Comparison of ENCODE assay signal across 1 cellular context in the genomic region with DNA sequence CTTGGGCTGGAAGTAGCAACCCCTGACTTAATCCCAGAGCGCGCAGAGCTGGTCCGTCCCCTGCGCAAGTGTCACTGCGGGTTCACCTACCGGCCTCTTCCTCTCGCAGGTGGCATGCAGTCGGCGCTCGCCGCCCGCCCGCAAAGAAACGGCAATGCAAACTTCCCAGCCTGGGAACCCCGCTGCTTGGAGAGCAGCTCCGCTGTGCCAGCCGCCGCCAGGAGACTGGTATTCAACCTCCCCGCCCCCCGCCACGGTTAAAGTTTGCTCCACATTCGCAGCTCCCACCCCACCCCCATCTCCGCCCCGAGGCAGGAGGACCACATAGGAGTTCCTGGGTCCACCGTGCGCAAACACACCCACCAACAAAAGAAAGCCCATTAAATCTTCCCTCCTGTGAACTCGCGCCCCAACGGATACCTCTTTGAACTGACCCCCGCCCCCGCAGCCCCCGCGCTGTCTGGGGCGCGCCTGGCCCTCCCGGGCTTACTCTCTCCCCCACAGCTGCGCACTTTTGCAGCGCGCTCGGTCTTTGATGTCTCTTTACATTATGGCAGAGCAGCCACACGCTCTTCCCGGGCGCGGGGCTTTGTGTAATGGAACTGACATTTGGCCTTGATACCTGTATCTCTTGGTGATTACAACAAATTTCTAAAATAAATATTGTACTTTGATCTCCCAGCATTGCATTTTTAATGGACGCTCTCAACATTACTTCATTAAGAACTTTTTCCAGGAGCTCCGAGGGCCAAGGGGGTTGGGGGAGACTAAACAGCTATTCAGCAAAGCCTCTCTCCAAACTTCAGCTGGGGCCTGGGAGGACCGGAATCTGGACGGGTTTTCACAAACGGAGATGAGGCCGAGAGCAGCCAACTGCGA.
TF ChIP-seq lines count a peak whose summit lies in the region.

No MANE protein-coding gene starts in this region.

TF ChIP-seq in HEK293, 187 proteins besides CTCF, POLR2A, EP300 and RAD21 (continued from another document and continues in another):
- TF ChIP-seq, protein P1, sequence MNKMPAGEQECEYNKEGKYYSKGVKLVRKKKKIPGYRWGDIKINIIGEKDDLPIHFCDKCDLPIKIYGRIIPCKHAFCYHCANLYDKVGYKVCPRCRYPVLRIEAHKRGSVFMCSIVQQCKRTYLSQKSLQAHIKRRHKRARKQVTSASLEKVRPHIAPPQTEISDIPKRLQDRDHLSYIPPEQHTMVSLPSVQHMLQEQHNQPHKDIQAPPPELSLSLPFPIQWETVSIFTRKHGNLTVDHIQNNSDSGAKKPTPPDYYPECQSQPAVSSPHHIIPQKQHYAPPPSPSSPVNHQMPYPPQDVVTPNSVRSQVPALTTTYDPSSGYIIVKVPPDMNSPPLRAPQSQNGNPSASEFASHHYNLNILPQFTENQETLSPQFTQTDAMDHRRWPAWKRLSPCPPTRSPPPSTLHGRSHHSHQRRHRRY (tag by site-specific recombination; IDR thresholded peaks at IDR 0.05), result no peak
- no peak for TF ChIP-seq SCRT1 (tag by site-specific recombination; IDR thresholded peaks at IDR 0.05; ENCODE audit: borderline replicate concordance)
- TF ChIP-seq ZIC2 (tag by site-specific recombination; IDR thresholded peaks at IDR 0.05), result peak; percentile 86
- TF ChIP-seq SP3 (tag by site-specific recombination; IDR thresholded peaks at IDR 0.05), result peak; percentile 35; the same call in 1 of the 2 replicates
- TF ChIP-seq ZNF701 (tag by site-specific recombination; IDR thresholded peaks at IDR 0.05), result no peak
- no peak for TF ChIP-seq ZNF791 (tag by site-specific recombination; IDR thresholded peaks at IDR 0.05)
- peak; percentile 38; the same call in 1 of the 2 replicates for TF ChIP-seq ZBTB20 (tag by site-specific recombination; IDR thresholded peaks at IDR 0.05)
- no peak for TF ChIP-seq ZFP37 (tag by site-specific recombination; IDR thresholded peaks at IDR 0.05)
- TF ChIP-seq, protein P2, sequence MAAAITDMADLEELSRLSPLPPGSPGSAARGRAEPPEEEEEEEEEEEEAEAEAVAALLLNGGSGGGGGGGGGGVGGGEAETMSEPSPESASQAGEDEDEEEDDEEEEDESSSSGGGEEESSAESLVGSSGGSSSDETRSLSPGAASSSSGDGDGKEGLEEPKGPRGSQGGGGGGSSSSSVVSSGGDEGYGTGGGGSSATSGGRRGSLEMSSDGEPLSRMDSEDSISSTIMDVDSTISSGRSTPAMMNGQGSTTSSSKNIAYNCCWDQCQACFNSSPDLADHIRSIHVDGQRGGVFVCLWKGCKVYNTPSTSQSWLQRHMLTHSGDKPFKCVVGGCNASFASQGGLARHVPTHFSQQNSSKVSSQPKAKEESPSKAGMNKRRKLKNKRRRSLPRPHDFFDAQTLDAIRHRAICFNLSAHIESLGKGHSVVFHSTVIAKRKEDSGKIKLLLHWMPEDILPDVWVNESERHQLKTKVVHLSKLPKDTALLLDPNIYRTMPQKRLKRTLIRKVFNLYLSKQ (tag by site-specific recombination; IDR thresholded peaks at IDR 0.05; ENCODE audit: borderline replicate concordance), result no peak
- TF ChIP-seq ZNF571 (tag by site-specific recombination; IDR thresholded peaks at IDR 0.05), result no peak
- no peak for TF ChIP-seq KLF8 (tag by site-specific recombination; IDR thresholded peaks at IDR 0.05)
- no peak for TF ChIP-seq ZNF354C (tag by site-specific recombination; IDR thresholded peaks at IDR 0.05; ENCODE audit: borderline replicate concordance, low read depth)
- no peak for TF ChIP-seq ZNF174 (tag by site-specific recombination; IDR thresholded peaks at IDR 0.05)
- TF ChIP-seq HOXC10 (CRISPR knock-in tag; IDR thresholded peaks at IDR 0.05), result no peak
- no peak for TF ChIP-seq ZNF623 (tag by site-specific recombination; IDR thresholded peaks at IDR 0.05)
- no peak for TF ChIP-seq SP7 (tag by site-specific recombination; IDR thresholded peaks at IDR 0.05)
- TF ChIP-seq TRIM28 (IDR thresholded peaks at IDR 0.05; ENCODE audit: borderline replicate concordance, low read length), result no peak
- TF ChIP-seq TCF7L2 (IDR thresholded peaks at IDR 0.05; ENCODE audit: borderline replicate concordance, low read depth, low read length), result peak; percentile 91; the same call in 1 of the 2 replicates
- no peak for TF ChIP-seq ZNF362 (tag by site-specific recombination; IDR thresholded peaks at IDR 0.05)
- peak; percentile 93 for TF ChIP-seq ZFHX2 (tag by site-specific recombination; conservative IDR thresholded peaks at IDR 0.05)
- no peak for TF ChIP-seq ZNF561 (tag by site-specific recombination; IDR thresholded peaks at IDR 0.05; ENCODE audit: borderline replicate concordance)
- TF ChIP-seq, protein P3, sequence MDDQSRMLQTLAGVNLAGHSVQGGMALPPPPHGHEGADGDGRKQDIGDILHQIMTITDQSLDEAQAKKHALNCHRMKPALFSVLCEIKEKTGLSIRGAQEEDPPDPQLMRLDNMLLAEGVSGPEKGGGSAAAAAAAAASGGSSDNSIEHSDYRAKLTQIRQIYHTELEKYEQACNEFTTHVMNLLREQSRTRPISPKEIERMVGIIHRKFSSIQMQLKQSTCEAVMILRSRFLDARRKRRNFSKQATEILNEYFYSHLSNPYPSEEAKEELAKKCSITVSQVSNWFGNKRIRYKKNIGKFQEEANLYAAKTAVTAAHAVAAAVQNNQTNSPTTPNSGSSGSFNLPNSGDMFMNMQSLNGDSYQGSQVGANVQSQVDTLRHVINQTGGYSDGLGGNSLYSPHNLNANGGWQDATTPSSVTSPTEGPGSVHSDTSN (CRISPR knock-in tag; IDR thresholded peaks at IDR 0.05), result no peak
- TF ChIP-seq ZNF311 (tag by site-specific recombination; IDR thresholded peaks at IDR 0.05; ENCODE audit: borderline replicate concordance), result no peak
- no peak for TF ChIP-seq TSHZ1 (tag by site-specific recombination; IDR thresholded peaks at IDR 0.05; ENCODE audit: borderline replicate concordance)
- TF ChIP-seq ZNF274 (IDR thresholded peaks at IDR 0.05; ENCODE audit: low read length), result no peak
- TF ChIP-seq ZNF274 (tag by site-specific recombination; IDR thresholded peaks at IDR 0.05; ENCODE audit: borderline replicate concordance), result no peak
- TF ChIP-seq ZNF324 (tag by site-specific recombination; IDR thresholded peaks at IDR 0.05), result no peak
- TF ChIP-seq ZFP41 (tag by site-specific recombination; IDR thresholded peaks at IDR 0.05; ENCODE audit: borderline replicate concordance), result no peak
- no peak for TF ChIP-seq ZNF23 (tag by site-specific recombination; IDR thresholded peaks at IDR 0.05; ENCODE audit: borderline replicate concordance)
- TF ChIP-seq, protein P4, sequence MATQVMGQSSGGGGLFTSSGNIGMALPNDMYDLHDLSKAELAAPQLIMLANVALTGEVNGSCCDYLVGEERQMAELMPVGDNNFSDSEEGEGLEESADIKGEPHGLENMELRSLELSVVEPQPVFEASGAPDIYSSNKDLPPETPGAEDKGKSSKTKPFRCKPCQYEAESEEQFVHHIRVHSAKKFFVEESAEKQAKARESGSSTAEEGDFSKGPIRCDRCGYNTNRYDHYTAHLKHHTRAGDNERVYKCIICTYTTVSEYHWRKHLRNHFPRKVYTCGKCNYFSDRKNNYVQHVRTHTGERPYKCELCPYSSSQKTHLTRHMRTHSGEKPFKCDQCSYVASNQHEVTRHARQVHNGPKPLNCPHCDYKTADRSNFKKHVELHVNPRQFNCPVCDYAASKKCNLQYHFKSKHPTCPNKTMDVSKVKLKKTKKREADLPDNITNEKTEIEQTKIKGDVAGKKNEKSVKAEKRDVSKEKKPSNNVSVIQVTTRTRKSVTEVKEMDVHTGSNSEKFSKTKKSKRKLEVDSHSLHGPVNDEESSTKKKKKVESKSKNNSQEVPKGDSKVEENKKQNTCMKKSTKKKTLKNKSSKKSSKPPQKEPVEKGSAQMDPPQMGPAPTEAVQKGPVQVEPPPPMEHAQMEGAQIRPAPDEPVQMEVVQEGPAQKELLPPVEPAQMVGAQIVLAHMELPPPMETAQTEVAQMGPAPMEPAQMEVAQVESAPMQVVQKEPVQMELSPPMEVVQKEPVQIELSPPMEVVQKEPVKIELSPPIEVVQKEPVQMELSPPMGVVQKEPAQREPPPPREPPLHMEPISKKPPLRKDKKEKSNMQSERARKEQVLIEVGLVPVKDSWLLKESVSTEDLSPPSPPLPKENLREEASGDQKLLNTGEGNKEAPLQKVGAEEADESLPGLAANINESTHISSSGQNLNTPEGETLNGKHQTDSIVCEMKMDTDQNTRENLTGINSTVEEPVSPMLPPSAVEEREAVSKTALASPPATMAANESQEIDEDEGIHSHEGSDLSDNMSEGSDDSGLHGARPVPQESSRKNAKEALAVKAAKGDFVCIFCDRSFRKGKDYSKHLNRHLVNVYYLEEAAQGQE (tag by site-specific recombination; IDR thresholded peaks at IDR 0.05), result no peak
- TF ChIP-seq ZNF155 (tag by site-specific recombination; IDR thresholded peaks at IDR 0.05), result no peak
- no peak for TF ChIP-seq ZNF37A (tag by site-specific recombination; IDR thresholded peaks at IDR 0.05)
- no peak for TF ChIP-seq ZBTB7A (tag by site-specific recombination; IDR thresholded peaks at IDR 0.05; ENCODE audit: low read depth)
- no peak for TF ChIP-seq ZNF184 (tag by site-specific recombination; IDR thresholded peaks at IDR 0.05)
- TF ChIP-seq, protein P5, sequence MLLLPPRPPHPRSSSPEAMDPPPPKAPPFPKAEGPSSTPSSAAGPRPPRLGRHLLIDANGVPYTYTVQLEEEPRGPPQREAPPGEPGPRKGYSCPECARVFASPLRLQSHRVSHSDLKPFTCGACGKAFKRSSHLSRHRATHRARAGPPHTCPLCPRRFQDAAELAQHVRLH (tag by site-specific recombination; IDR thresholded peaks at IDR 0.05), result no peak
- TF ChIP-seq, protein P6, sequence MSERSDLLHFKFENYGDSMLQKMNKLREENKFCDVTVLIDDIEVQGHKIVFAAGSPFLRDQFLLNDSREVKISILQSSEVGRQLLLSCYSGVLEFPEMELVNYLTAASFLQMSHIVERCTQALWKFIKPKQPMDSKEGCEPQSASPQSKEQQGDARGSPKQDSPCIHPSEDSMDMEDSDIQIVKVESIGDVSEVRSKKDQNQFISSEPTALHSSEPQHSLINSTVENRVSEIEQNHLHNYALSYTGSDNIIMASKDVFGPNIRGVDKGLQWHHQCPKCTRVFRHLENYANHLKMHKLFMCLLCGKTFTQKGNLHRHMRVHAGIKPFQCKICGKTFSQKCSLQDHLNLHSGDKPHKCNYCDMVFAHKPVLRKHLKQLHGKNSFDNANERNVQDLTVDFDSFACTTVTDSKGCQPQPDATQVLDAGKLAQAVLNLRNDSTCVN (tag by site-specific recombination; optimal IDR thresholded peaks at IDR 0.05), result peak; percentile 73
- no peak for TF ChIP-seq ZNF132 (tag by site-specific recombination; IDR thresholded peaks at IDR 0.05; ENCODE audit: borderline replicate concordance)
- TF ChIP-seq, protein P7, sequence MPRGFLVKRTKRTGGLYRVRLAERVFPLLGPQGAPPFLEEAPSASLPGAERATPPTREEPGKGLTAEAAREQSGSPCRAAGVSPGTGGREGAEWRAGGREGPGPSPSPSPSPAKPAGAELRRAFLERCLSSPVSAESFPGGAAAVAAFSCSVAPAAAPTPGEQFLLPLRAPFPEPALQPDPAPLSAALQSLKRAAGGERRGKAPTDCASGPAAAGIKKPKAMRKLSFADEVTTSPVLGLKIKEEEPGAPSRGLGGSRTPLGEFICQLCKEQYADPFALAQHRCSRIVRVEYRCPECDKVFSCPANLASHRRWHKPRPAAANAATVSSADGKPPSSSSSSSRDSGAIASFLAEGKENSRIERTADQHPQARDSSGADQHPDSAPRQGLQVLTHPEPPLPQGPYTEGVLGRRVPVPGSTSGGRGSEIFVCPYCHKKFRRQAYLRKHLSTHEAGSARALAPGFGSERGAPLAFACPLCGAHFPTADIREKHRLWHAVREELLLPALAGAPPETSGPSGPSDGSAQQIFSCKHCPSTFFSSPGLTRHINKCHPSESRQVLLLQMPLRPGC (tag by site-specific recombination; IDR thresholded peaks at IDR 0.05), result no peak
- TF ChIP-seq FEZF1 (tag by site-specific recombination; IDR thresholded peaks at IDR 0.05), result peak; percentile 83
- no peak for TF ChIP-seq ZNF768 (tag by site-specific recombination; IDR thresholded peaks at IDR 0.05)
- no peak for TF ChIP-seq ZNF157 (tag by site-specific recombination; IDR thresholded peaks at IDR 0.05)
- no peak for TF ChIP-seq ZNF169 (tag by site-specific recombination; IDR thresholded peaks at IDR 0.05)
- TF ChIP-seq, protein P8, sequence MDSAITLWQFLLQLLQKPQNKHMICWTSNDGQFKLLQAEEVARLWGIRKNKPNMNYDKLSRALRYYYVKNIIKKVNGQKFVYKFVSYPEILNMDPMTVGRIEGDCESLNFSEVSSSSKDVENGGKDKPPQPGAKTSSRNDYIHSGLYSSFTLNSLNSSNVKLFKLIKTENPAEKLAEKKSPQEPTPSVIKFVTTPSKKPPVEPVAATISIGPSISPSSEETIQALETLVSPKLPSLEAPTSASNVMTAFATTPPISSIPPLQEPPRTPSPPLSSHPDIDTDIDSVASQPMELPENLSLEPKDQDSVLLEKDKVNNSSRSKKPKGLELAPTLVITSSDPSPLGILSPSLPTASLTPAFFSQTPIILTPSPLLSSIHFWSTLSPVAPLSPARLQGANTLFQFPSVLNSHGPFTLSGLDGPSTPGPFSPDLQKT (IDR thresholded peaks at IDR 0.05; ENCODE audit: borderline replicate concordance, low read depth, low read length), result no peak
- TF ChIP-seq ZNF266 (tag by site-specific recombination; IDR thresholded peaks at IDR 0.05; ENCODE audit: low read depth), result no peak
